ENCODE assay signal across 18 cellular contexts in genomic region chr11:110984147-110984546, GRCh38.
DNase-seq lines count a peak whose midpoint lies in the region; TF ChIP-seq lines count a peak whose summit lies in the region.
"Had no signal": no experiment of that assay in that cellular context is flagged by ENCODE, and none has a peak within 500 bp of the region (broad histone marks: within the 10 kb centered on the region; RNA-seq: fewer than 3 reads in every experiment).

No MANE protein-coding gene starts in this region.

- no peak overlapping the region for H3K9ac ChIP-seq in mammary epithelial cell (ENCODE audit: insufficient read depth, low read length)
- H3K9ac ChIP-seq: neural progenitor cell had no signal

- no peak overlapping the region for H3K4me3 ChIP-seq in mammary epithelial cell (replicated peaks in 1 of 3; ENCODE audit: insufficient read depth in 1 of 3, low read depth in 2 of 3, low read length in 3 of 3)
- H3K4me3 ChIP-seq: neural progenitor cell, SK-N-MC had no signal

- DNase-seq in AG20443 (ENCODE audit: low spot score) (peak; percentile 19), LHCN-M2 (ENCODE audit: low read depth) (peak; percentile 74), mammary epithelial cell (peak; percentile 60), kidney tubule cell (ENCODE audit: low spot score) (peak; percentile 76), type B pancreatic cell (ENCODE audit: extremely low spot score, unreplicated experiment) (no peak)
- no peak for DNase-seq in activated CD4-positive, alpha-beta T cell treated with anti-CD3 and anti-CD28 coated beads, Interleukin-2, amount 10 ng/mL, durations not matched to agents 7 days and 5 days
- no peak for DNase-seq in activated CD4-positive, CD25-positive, alpha-beta regulatory T cell treated with anti-CD3 and anti-CD28 coated beads, Interleukin-2, amount 50 U/mL, for 72 hours
- no peak for DNase-seq in activated CD4-positive, CD25-positive, alpha-beta regulatory T cell (lab: John Stamatoyannopoulos, UW)
- DNase-seq: activated CD4-positive, alpha-beta T cell treated with anti-CD3 and anti-CD28 coated beads, Interleukin-2, amount 50 U/mL, for 48 hours; activated T-cell treated with anti-CD3 and anti-CD28 coated beads, Interleukin-2, amount 50 U/mL, for 48 hours; Calu3; MV-4-11; NCI-H2081; NCI-H524 treated with DMSO at 0.1 percent for 48 hours; right cardiac atrium; stimulated activated CD4-positive, alpha-beta T cell treated with anti-CD3 and anti-CD28 coated beads, Interleukin-1b, Interleukin-23, amount 100 ng/mL, for 48 hours had no signal

- TF ChIP-seq CTCF in mammary epithelial cell (conservative IDR thresholded peaks at IDR 0.05 in 1 of 2, IDR thresholded peaks at IDR 0.05 in 1 of 2; ENCODE audit: extremely low read depth in 1 of 2, insufficient read depth in 1 of 2, low read depth in 1 of 2, low read length in 2 of 2) (no peak), type B pancreatic cell (conservative IDR thresholded peaks at IDR 0.05) (no peak)

- 21% methylated on average over 2 of the region's 2 CpGs for WGBS in mammary epithelial cell (ENCODE audit: low coverage, missing lambda C conversion rate)

- H3K27ac ChIP-seq in mammary epithelial cell (ENCODE audit: insufficient read depth, low read depth, low read length), result no peak overlapping the region
- H3K27ac ChIP-seq: neural progenitor cell, SK-N-MC had no signal

- peaks cover 16% of the 10 kb centered on the region for H3K4me1 ChIP-seq in mammary epithelial cell (ENCODE audit: insufficient read depth, low read length)
- H3K4me1 ChIP-seq: neural progenitor cell had no signal

- no peaks in the 10 kb centered on the region for H3K36me3 Mint-ChIP-seq in type B pancreatic cell
- no peaks in the 10 kb centered on the region for H3K36me3 Mint-ChIP-seq in activated CD4-positive, alpha-beta T cell treated with anti-CD3 and anti-CD28 coated beads, Interleukin-2, amount 10 ng/mL, durations not matched to agents 7 days and 5 days (ENCODE audit: low read depth)
- H3K36me3 Mint-ChIP-seq: neural progenitor cell had no signal

- dilution Hi-C loops in mammary epithelial cell (cut with HindIII; ENCODE audit: low sequenced_read_pairs), result no loop called here

- peak overlapping the region; percentile 5 for H3K4me2 ChIP-seq in mammary epithelial cell (ENCODE audit: insufficient read depth, low read depth, low read length)
- H3K4me2 ChIP-seq: neural progenitor cell had no signal

- H3K79me2 ChIP-seq in mammary epithelial cell (ENCODE audit: insufficient read depth, low read length), result no peaks in the 10 kb centered on the region

- POLR2A ChIA-PET in activated CD4-positive, alpha-beta T cell treated with anti-CD3 and anti-CD28 coated beads, Interleukin-2, amount 10 ng/mL, durations not matched to agents 7 days and 5 days (lab: Charles Lee), result no interaction called here

- no peak overlapping the region for H3K27ac Mint-ChIP-seq in type B pancreatic cell
- H3K27ac Mint-ChIP-seq in activated CD4-positive, alpha-beta T cell treated with anti-CD3 and anti-CD28 coated beads, Interleukin-2, amount 10 ng/mL, durations not matched to agents 7 days and 5 days, result no peak overlapping the region
- H3K27ac Mint-ChIP-seq: neural progenitor cell had no signal

- H3K9me3 ChIP-seq in mammary epithelial cell (replicated peaks; ENCODE audit: insufficient read depth, low read length), result no peaks in the 10 kb centered on the region

- peaks cover 3% of the 10 kb centered on the region for H4K20me1 ChIP-seq in mammary epithelial cell (ENCODE audit: insufficient read depth, low read length)

- peaks cover 6% of the 10 kb centered on the region for H3K9me3 Mint-ChIP-seq in type B pancreatic cell
- no peaks in the 10 kb centered on the region for H3K9me3 Mint-ChIP-seq in activated CD4-positive, alpha-beta T cell treated with anti-CD3 and anti-CD28 coated beads, Interleukin-2, amount 10 ng/mL, durations not matched to agents 7 days and 5 days

- H3K27me3 ChIP-seq in mammary epithelial cell (ENCODE audit: insufficient read depth, low read length), result no peaks in the 10 kb centered on the region
- H3K27me3 ChIP-seq: neural progenitor cell had no signal

- CTCF ChIA-PET in mammary epithelial cell (lab: Charles Lee; ENCODE audit: low non-redundant PET), result no interaction called here
- CTCF ChIA-PET in activated CD4-positive, alpha-beta T cell treated with anti-CD3 and anti-CD28 coated beads, Interleukin-2, amount 10 ng/mL, durations not matched to agents 7 days and 5 days (lab: Charles Lee), result no interaction called here

- intact Hi-C loops in mammary epithelial cell (cut with micrococcal nuclease), result no loop called here

- H3K27me3 Mint-ChIP-seq in type B pancreatic cell, result peaks cover 3% of the 10 kb centered on the region
- H3K27me3 Mint-ChIP-seq in activated CD4-positive, alpha-beta T cell treated with anti-CD3 and anti-CD28 coated beads, Interleukin-2, amount 10 ng/mL, durations not matched to agents 7 days and 5 days, result no peaks in the 10 kb centered on the region

- no TSS peak for BruUV-seq in mammary epithelial cell (replicated peaks; lab: Mats Ljungman, UMichigan)

- H3K36me3 ChIP-seq in mammary epithelial cell (ENCODE audit: insufficient read depth, low read length), result no peaks in the 10 kb centered on the region
- H3K36me3 ChIP-seq: neural progenitor cell had no signal

- in situ Hi-C loops in mammary epithelial cell (cut with MboI; ENCODE audit: low sequenced_read_pairs in 2 of 2), result no loop called here

- no peak overlapping the region for H2AFZ ChIP-seq in mammary epithelial cell (ENCODE audit: low read depth, low read length)
- H2AFZ ChIP-seq: neural progenitor cell had no signal

- no peaks in the 10 kb centered on the region for H3K4me1 Mint-ChIP-seq in type B pancreatic cell (ENCODE audit: unreplicated experiment)
- H3K4me1 Mint-ChIP-seq in activated CD4-positive, alpha-beta T cell treated with anti-CD3 and anti-CD28 coated beads, Interleukin-2, amount 10 ng/mL, durations not matched to agents 7 days and 5 days, result no peaks in the 10 kb centered on the region

- H3K4me3 Mint-ChIP-seq in type B pancreatic cell, result no peak overlapping the region
- H3K4me3 Mint-ChIP-seq in activated CD4-positive, alpha-beta T cell treated with anti-CD3 and anti-CD28 coated beads, Interleukin-2, amount 10 ng/mL, durations not matched to agents 7 days and 5 days, result no peak overlapping the region
- H3K4me3 Mint-ChIP-seq: neural progenitor cell had no signal

Comparison
In these comparisons a context has a peak if more than half of its experiments do, and no peak if none do; other contexts are left out.
1. DNase-seq: peak in AG20443 (single experiment), LHCN-M2 (single experiment), mammary epithelial cell (single experiment) and kidney tubule cell (single experiment); none in type B pancreatic cell (single experiment), activated CD4-positive, alpha-beta T cell treated with anti-CD3 and anti-CD28 coated beads, Interleukin-2, amount 10 ng/mL, durations not matched to agents 7 days and 5 days (single experiment), activated CD4-positive, CD25-positive, alpha-beta regulatory T cell treated with anti-CD3 and anti-CD28 coated beads, Interleukin-2, amount 50 U/mL, for 72 hours (single experiment) and activated CD4-positive, CD25-positive, alpha-beta regulatory T cell (0 of 4).